12 cellular contexts compared by ENCODE assay signal in the genomic region with DNA sequence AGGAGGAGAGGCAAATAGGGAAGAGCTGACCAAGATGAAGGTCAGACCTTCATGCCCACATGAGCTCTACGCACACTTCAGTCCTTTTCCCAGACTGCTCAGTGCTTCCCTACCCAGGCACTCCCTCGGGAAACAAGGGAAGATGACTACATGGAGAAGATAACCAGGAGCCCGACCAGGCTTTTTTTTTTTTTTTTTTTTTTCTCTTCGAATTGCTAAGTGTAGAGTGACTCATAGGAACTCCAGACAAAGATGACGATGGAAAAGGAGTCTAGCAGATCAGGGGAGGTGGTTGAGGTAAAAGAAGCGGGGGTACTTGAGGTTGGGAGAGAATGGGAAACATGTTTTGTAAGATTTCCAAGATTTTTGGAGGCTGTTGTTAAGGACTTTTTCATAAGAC.
DNase-seq lines count a peak whose midpoint lies in the region; ATAC-seq and TF ChIP-seq lines count a peak whose summit lies in the region.
"Had no signal": no experiment of that assay in that cellular context is flagged by ENCODE, and none has a peak within 500 bp of the region (broad histone marks: within the 10 kb centered on the region; RNA-seq: fewer than 3 reads in every experiment).

No MANE protein-coding gene starts in this region.

- TF ChIP-seq CTCF in BE2C (IDR thresholded peaks at IDR 0.05; ENCODE audit: low read depth, low read length) (no peak), foreskin fibroblast (IDR thresholded peaks at IDR 0.05; ENCODE audit: low read depth, low read length) (no peak), osteoblast (IDR thresholded peaks at IDR 0.05; ENCODE audit: extremely low read depth, low read depth, low read length) (no peak)

- H3K4me2 ChIP-seq in osteoblast (ENCODE audit: insufficient read depth, low read length): peak overlapping the region; percentile 12

- DNase-seq in BE2C (peak; percentile 50), RPMI7951 (ENCODE audit: low read depth) (peak; percentile 85), foreskin fibroblast (peak; percentile 54 to 75), osteoblast (ENCODE audit: insufficient read length, low spot score, missing footprints) (peak; percentile 92), left colon (no peak)
- DNase-seq in T-helper 2 cell treated with Interferon-gamma antibody and Interleukin-4, amounts not matched to agents 5 μg/mL and 100 μg/mL, for 36 hours (ENCODE audit: low spot score): no peak
- DNase-seq in natural killer cell treated with Interleukin-12 subunit alpha and Interleukin-12 subunit beta and Interleukin-15 and Interleukin-18, amount 100 ng/mL, for 72 hours (ENCODE audit: low spot score): no peak
- DNase-seq: activated CD4-positive, alpha-beta T cell treated with anti-CD3 and anti-CD28 coated beads, Interleukin-2, amount 50 U/mL, for 1 hour; activated naive CD8-positive, alpha-beta T cell treated with anti-CD3 and anti-CD28 coated beads, Interleukin-2, amount 10 ng/mL, durations not matched to agents 7 days and 5 days; NCI-H1436 had no signal

- no peak overlapping the region for H3K4me3 Mint-ChIP-seq in T-helper 2 cell treated with Interferon-gamma antibody and Interleukin-4, amounts not matched to agents 5 μg/mL and 100 μg/mL, for 36 hours
- H3K4me3 Mint-ChIP-seq in natural killer cell treated with Interleukin-12 subunit alpha and Interleukin-12 subunit beta and Interleukin-15 and Interleukin-18, amount 100 ng/mL, for 72 hours: no peak overlapping the region
- H3K4me3 Mint-ChIP-seq in stimulated activated memory B cell treated with anti-CD40 and anti-IgM and Interleukin-4, amounts not matched to agents 10 μg/mL and 1 μg/mL and 100 μg/mL, for 72 hours: no peak overlapping the region
- H3K4me3 Mint-ChIP-seq: activated naive CD8-positive, alpha-beta T cell treated with anti-CD3 and anti-CD28 coated beads, Interleukin-2, amount 10 ng/mL, durations not matched to agents 7 days and 5 days had no signal

- H3K4me1 ChIP-seq in BE2C: peaks cover 3% of the 10 kb centered on the region; the same call in 1 of the 2 replicates
- H3K4me1 ChIP-seq in osteoblast (ENCODE audit: insufficient read depth, low read length): peaks cover 20% of the 10 kb centered on the region

- no peak overlapping the region for H3K27ac Mint-ChIP-seq in T-helper 2 cell treated with Interferon-gamma antibody and Interleukin-4, amounts not matched to agents 5 μg/mL and 100 μg/mL, for 36 hours
- H3K27ac Mint-ChIP-seq in natural killer cell treated with Interleukin-12 subunit alpha and Interleukin-12 subunit beta and Interleukin-15 and Interleukin-18, amount 100 ng/mL, for 72 hours: no peak overlapping the region
- H3K27ac Mint-ChIP-seq in stimulated activated memory B cell treated with anti-CD40 and anti-IgM and Interleukin-4, amounts not matched to agents 10 μg/mL and 1 μg/mL and 100 μg/mL, for 72 hours: no peak overlapping the region
- H3K27ac Mint-ChIP-seq: activated naive CD8-positive, alpha-beta T cell treated with anti-CD3 and anti-CD28 coated beads, Interleukin-2, amount 10 ng/mL, durations not matched to agents 7 days and 5 days had no signal

- H3K27me3 ChIP-seq in BE2C: no peaks in the 10 kb centered on the region
- no peaks in the 10 kb centered on the region for H3K27me3 ChIP-seq in osteoblast (ENCODE audit: insufficient read depth, low read length)
- H3K27me3 ChIP-seq: ovary had no signal

- no peak for ATAC-seq in natural killer cell treated with Interleukin-12 subunit alpha and Interleukin-12 subunit beta and Interleukin-15 and Interleukin-18, amount 100 ng/mL, for 72 hours
- no peak for ATAC-seq in stimulated activated memory B cell treated with anti-CD40 and anti-IgM and Interleukin-4, amounts not matched to agents 10 μg/mL and 1 μg/mL and 100 μg/mL, for 72 hours
- ATAC-seq in left colon: no peak

- H3K9me3 Mint-ChIP-seq in T-helper 2 cell treated with Interferon-gamma antibody and Interleukin-4, amounts not matched to agents 5 μg/mL and 100 μg/mL, for 36 hours: no peaks in the 10 kb centered on the region
- H3K9me3 Mint-ChIP-seq in natural killer cell treated with Interleukin-12 subunit alpha and Interleukin-12 subunit beta and Interleukin-15 and Interleukin-18, amount 100 ng/mL, for 72 hours: no peaks in the 10 kb centered on the region
- H3K9me3 Mint-ChIP-seq in stimulated activated memory B cell treated with anti-CD40 and anti-IgM and Interleukin-4, amounts not matched to agents 10 μg/mL and 1 μg/mL and 100 μg/mL, for 72 hours: peaks cover 9% of the 10 kb centered on the region
- H3K9me3 Mint-ChIP-seq: activated naive CD8-positive, alpha-beta T cell treated with anti-CD3 and anti-CD28 coated beads, Interleukin-2, amount 10 ng/mL, durations not matched to agents 7 days and 5 days had no signal

- H3K36me3 ChIP-seq in BE2C (no peaks in the 10 kb centered on the region), osteoblast (ENCODE audit: insufficient read depth, low read length) (no peaks in the 10 kb centered on the region)
- H3K36me3 ChIP-seq: ovary had no signal

- no peaks in the 10 kb centered on the region for H3K9me3 ChIP-seq in BE2C
- H3K9me3 ChIP-seq in osteoblast (ENCODE audit: low read depth, low read length): no peaks in the 10 kb centered on the region
- H3K9me3 ChIP-seq: ovary had no signal

- no peaks in the 10 kb centered on the region for H3K27me3 Mint-ChIP-seq in T-helper 2 cell treated with Interferon-gamma antibody and Interleukin-4, amounts not matched to agents 5 μg/mL and 100 μg/mL, for 36 hours (ENCODE audit: low read depth)
- H3K27me3 Mint-ChIP-seq in natural killer cell treated with Interleukin-12 subunit alpha and Interleukin-12 subunit beta and Interleukin-15 and Interleukin-18, amount 100 ng/mL, for 72 hours: peaks cover 0 to 11% of the 10 kb centered on the region in 2 donors
- H3K27me3 Mint-ChIP-seq in stimulated activated memory B cell treated with anti-CD40 and anti-IgM and Interleukin-4, amounts not matched to agents 10 μg/mL and 1 μg/mL and 100 μg/mL, for 72 hours: no peaks in the 10 kb centered on the region

- no peaks in the 10 kb centered on the region for H4K20me1 ChIP-seq in osteoblast (ENCODE audit: insufficient read depth, low read length)

- no peaks in the 10 kb centered on the region for H3K36me3 Mint-ChIP-seq in T-helper 2 cell treated with Interferon-gamma antibody and Interleukin-4, amounts not matched to agents 5 μg/mL and 100 μg/mL, for 36 hours (ENCODE audit: low read depth)
- no peaks in the 10 kb centered on the region for H3K36me3 Mint-ChIP-seq in natural killer cell treated with Interleukin-12 subunit alpha and Interleukin-12 subunit beta and Interleukin-15 and Interleukin-18, amount 100 ng/mL, for 72 hours
- no peaks in the 10 kb centered on the region for H3K36me3 Mint-ChIP-seq in stimulated activated memory B cell treated with anti-CD40 and anti-IgM and Interleukin-4, amounts not matched to agents 10 μg/mL and 1 μg/mL and 100 μg/mL, for 72 hours
- H3K36me3 Mint-ChIP-seq: activated naive CD8-positive, alpha-beta T cell treated with anti-CD3 and anti-CD28 coated beads, Interleukin-2, amount 10 ng/mL, durations not matched to agents 7 days and 5 days had no signal

- H3K27ac ChIP-seq in osteoblast (ENCODE audit: low read depth, low read length): peak overlapping the region; percentile 86

- H2AFZ ChIP-seq in osteoblast (ENCODE audit: low read length): peak overlapping the region; percentile 64

- H3K4me1 Mint-ChIP-seq in T-helper 2 cell treated with Interferon-gamma antibody and Interleukin-4, amounts not matched to agents 5 μg/mL and 100 μg/mL, for 36 hours (ENCODE audit: low read depth): no peaks in the 10 kb centered on the region
- H3K4me1 Mint-ChIP-seq in natural killer cell treated with Interleukin-12 subunit alpha and Interleukin-12 subunit beta and Interleukin-15 and Interleukin-18, amount 100 ng/mL, for 72 hours (ENCODE audit: low read depth in 2 of 2): no peaks in the 10 kb centered on the region
- no peaks in the 10 kb centered on the region for H3K4me1 Mint-ChIP-seq in stimulated activated memory B cell treated with anti-CD40 and anti-IgM and Interleukin-4, amounts not matched to agents 10 μg/mL and 1 μg/mL and 100 μg/mL, for 72 hours
- H3K4me1 Mint-ChIP-seq: activated naive CD8-positive, alpha-beta T cell treated with anti-CD3 and anti-CD28 coated beads, Interleukin-2, amount 10 ng/mL, durations not matched to agents 7 days and 5 days had no signal

- H3K4me3 ChIP-seq in BE2C (ENCODE audit: low read depth, low read length): no peak overlapping the region
- H3K4me3 ChIP-seq in foreskin fibroblast (ENCODE audit: low read depth in 1 of 2, low read length in 2 of 2): no peak overlapping the region
- no peak overlapping the region for H3K4me3 ChIP-seq in osteoblast (ENCODE audit: insufficient read depth, low read length)
- H3K4me3 ChIP-seq: ovary had no signal

- intact Hi-C loops in left colon (cut with DNase I, micrococcal nuclease): no loop called here

- H3K79me2 ChIP-seq in osteoblast (ENCODE audit: insufficient read depth, low read length): no peaks in the 10 kb centered on the region

Comparison
In these comparisons a context has a peak if more than half of its experiments do, and no peak if none do; other contexts are left out.
1. DNase-seq: peak in BE2C (single experiment), RPMI7951 (single experiment), foreskin fibroblast (2 of 2) and osteoblast (single experiment); none in T-helper 2 cell treated with Interferon-gamma antibody and Interleukin-4, amounts not matched to agents 5 μg/mL and 100 μg/mL, for 36 hours (single experiment), natural killer cell treated with Interleukin-12 subunit alpha and Interleukin-12 subunit beta and Interleukin-15 and Interleukin-18, amount 100 ng/mL, for 72 hours (single experiment) and left colon (0 of 2).